ENCODE assay signal across 22 cellular contexts in genomic region chr11:3686751-3687150, GRCh38. TPM values are rescaled to one million over a fixed set of nuclear protein-coding genes. Genes with fewer than 3 reads are reported as not detected.
"Had no signal": no experiment of that assay in that cellular context is flagged by ENCODE, and none has a peak within 500 bp of the region (broad histone marks: within the 10 kb centered on the region; RNA-seq: fewer than 3 reads in every experiment).

No MANE protein-coding gene starts in this region.

- H3K4me1 ChIP-seq: parathyroid adenoma had no signal

- H3K4me3 ChIP-seq: coronary artery, gastroesophageal sphincter, heart right ventricle, smooth muscle cell, thyroid gland had no signal

- ATAC-seq: gastroesophageal sphincter; naive thymus-derived CD8-positive, alpha-beta T cell; sciatic nerve; stimulated activated memory B cell treated with anti-CD40 and anti-IgM and Interleukin-4, amounts not matched to agents 10 μg/mL and 1 μg/mL and 100 μg/mL, for 72 hours had no signal

- H3K27ac ChIP-seq: coronary artery, parathyroid adenoma, thyroid gland had no signal

- DNase-seq: activated CD4-positive, alpha-beta T cell treated with anti-CD3 and anti-CD28 coated beads, Interleukin-2, amount 50 U/mL, for 48 hours; activated gamma-delta T cell treated with Interleukin-2 at 50 U/mL for 16 hours; amygdala; erythroblast; heart right ventricle; immature natural killer cell; mesenchymal stem cell; naive thymus-derived CD8-positive, alpha-beta T cell; stimulated activated CD4-positive, alpha-beta T cell treated with anti-CD3 and anti-CD28 coated beads, Interleukin-4, amount 100 ng/mL, for 4 hours; SW 1271 had no signal

- H3K9me3 ChIP-seq: gastroesophageal sphincter, heart right ventricle, thyroid gland had no signal

- H3K27me3 ChIP-seq: gastroesophageal sphincter, heart right ventricle, thyroid gland had no signal

RNA-seq across cellular contexts. Expression of gene ART1, which starts 41.8 kb away (rescaled TPM):
- total RNA-seq: activated T-helper 1 cell treated with anti-CD3 and anti-CD28 coated beads, Interleukin-12 subunit alpha, Interleukin-12 subunit beta, Interleukin-2, Interleukin-4 antibody, amounts not matched to agents 30 ng/mL and 10 ng/mL and 1 ng/mL, durations not matched to agents 14 hours and 24 hours and 36 hours; gastroesophageal sphincter; liver; mucosa of gallbladder; naive thymus-derived CD8-positive, alpha-beta T cell; sciatic nerve; smooth muscle cell; T-helper 2 cell treated with Interferon-gamma antibody and Interleukin-4, amounts not matched to agents 100 ng/mL and 5 ng/mL, for 36 hours; thyroid gland; ureter had no signal
- polyA plus RNA-seq: immature natural killer cell; liver; naive thymus-derived CD8-positive, alpha-beta T cell; smooth muscle cell had no signal

RNA-seq across cellular contexts. Expression of gene ART5, which starts 45.0 kb away (rescaled TPM):
- total RNA-seq: activated T-helper 1 cell treated with anti-CD3 and anti-CD28 coated beads, Interleukin-12 subunit alpha, Interleukin-12 subunit beta, Interleukin-2, Interleukin-4 antibody, amounts not matched to agents 30 ng/mL and 10 ng/mL and 1 ng/mL, durations not matched to agents 14 hours and 24 hours and 36 hours; naive thymus-derived CD8-positive, alpha-beta T cell; T-helper 2 cell treated with Interferon-gamma antibody and Interleukin-4, amounts not matched to agents 100 ng/mL and 5 ng/mL, for 36 hours; ureter had no signal
- polyA plus RNA-seq: immature natural killer cell; liver; naive thymus-derived CD8-positive, alpha-beta T cell had no signal
